23 cellular contexts compared by ENCODE assay signal in genomic region chr3:42786212-42786611, GRCh38. TPM values are rescaled to one million over a fixed set of nuclear protein-coding genes. Genes with fewer than 3 reads are reported as not detected.
"Had no signal": no experiment of that assay in that cellular context is flagged by ENCODE, and none has a peak within 500 bp of the region (broad histone marks: within the 10 kb centered on the region; RNA-seq: fewer than 3 reads in every experiment).

No MANE protein-coding gene starts in this region.

- H3K4me1 ChIP-seq: SJSA1 had no signal

- DNase-seq: IMR-90, Kasumi-1, MM.1S, NCI-H1092 treated with DMSO at 0.1 percent for 48 hours, NCI-H1436, NCI-H187, NCI-H2029, NCI-H2081 treated with DMSO at 0.1 percent for 48 hours, NCI-H2171, NCI-H226, NCI-H446, NCI-H510A, NCI-H524 treated with DMSO at 0.1 percent for 48 hours, NCI-H69, NCI-H774, Right ventricle myocardium superior, RPMI8226, SIG-M5 had no signal

- H3K27me3 ChIP-seq: SJSA1 had no signal

- H3K4me2 ChIP-seq: KMS-11 had no signal

- H3K4me3 ChIP-seq: SJSA1, SK-N-MC had no signal

- H3K27ac ChIP-seq: KMS-11, SJSA1, SK-N-MC had no signal

- H3K9ac ChIP-seq: KMS-11 had no signal

- H3K9me3 ChIP-seq: SJSA1 had no signal

- ATAC-seq: HepG2 had no signal

RNA-seq across cellular contexts. Expression of gene CCDC13, which starts 13.2 kb away (rescaled TPM):
- total RNA-seq: HT1080 had no signal

RNA-seq across cellular contexts. Expression of gene ACKR2, which starts 23.0 kb away (rescaled TPM):
- total RNA-seq: HT1080, IMR-90, SJSA1 had no signal
